ENCODE assay signal across 26 cellular contexts in genomic region chr1:81554534-81554933, GRCh38.
"Had no signal": no experiment of that assay in that cellular context is flagged by ENCODE, and none has a peak within 500 bp of the region (broad histone marks: within the 10 kb centered on the region; RNA-seq: fewer than 3 reads in every experiment).

No MANE protein-coding gene starts in this region.

- H3K9me3 Mint-ChIP-seq: dendritic cell treated with granulocyte-macrophage colony-stimulating factor and Interleukin-4, amounts not matched to agents 40 ng/mL and 50 ng/mL, for 4 days; endodermal cell; stimulated activated naive B cell treated with anti-CD40 and anti-IgM and Interleukin-4, amounts not matched to agents 10 μg/mL and 1 μg/mL and 100 μg/mL, for 72 hours; stimulated activated naive CD8-positive, alpha-beta T cell treated with anti-CD3 and anti-CD28 coated beads, Interleukin-15, Interleukin-2, amounts not matched to agents 100 ng/mL and 50 ng/mL, for 24 hours had no signal

- H3K9ac ChIP-seq: parathyroid adenoma had no signal

- H3K27ac Mint-ChIP-seq: dendritic cell treated with granulocyte-macrophage colony-stimulating factor and Interleukin-4, amounts not matched to agents 40 ng/mL and 50 ng/mL, for 4 days; endodermal cell; naive thymus-derived CD8-positive, alpha-beta T cell; progenitor cell of endocrine pancreas; stimulated activated naive B cell treated with anti-CD40 and anti-IgM and Interleukin-4, amounts not matched to agents 10 μg/mL and 1 μg/mL and 100 μg/mL, for 72 hours; stimulated activated naive CD8-positive, alpha-beta T cell treated with anti-CD3 and anti-CD28 coated beads, Interleukin-15, Interleukin-2, amounts not matched to agents 100 ng/mL and 50 ng/mL, for 24 hours had no signal

- H3K36me3 Mint-ChIP-seq: naive thymus-derived CD8-positive, alpha-beta T cell; stimulated activated naive B cell treated with anti-CD40 and anti-IgM and Interleukin-4, amounts not matched to agents 10 μg/mL and 1 μg/mL and 100 μg/mL, for 72 hours had no signal

- DNase-seq: colonic mucosa; effector CD8-positive, alpha-beta T cell; endodermal cell; esophagus squamous epithelium; foreskin melanocyte; glutamatergic neuron; heart right ventricle; hippocampal formation; left colon; left ventricle myocardium superior; lower lobe of right lung; naive thymus-derived CD8-positive, alpha-beta T cell; right lobe of liver; small intestine; stimulated activated CD4-positive, alpha-beta T cell treated with anti-CD3 and anti-CD28 coated beads, Interleukin-15, amount 100 ng/mL, for 24 hours; stimulated activated CD4-positive, alpha-beta T cell treated with anti-CD3 and anti-CD28 coated beads, Interleukin-2, amount 100 ng/mL, for 48 hours; stimulated activated naive B cell treated with anti-CD40 and anti-IgM and Interleukin-4, amounts not matched to agents 10 μg/mL and 1 μg/mL and 100 μg/mL, for 72 hours; upper lobe of right lung; uterus had no signal

- H3K4me3 Mint-ChIP-seq: dendritic cell treated with granulocyte-macrophage colony-stimulating factor and Interleukin-4, amounts not matched to agents 40 ng/mL and 50 ng/mL, for 4 days; endodermal cell; naive thymus-derived CD8-positive, alpha-beta T cell; neural crest cell; stimulated activated naive B cell treated with anti-CD40 and anti-IgM and Interleukin-4, amounts not matched to agents 10 μg/mL and 1 μg/mL and 100 μg/mL, for 72 hours; stimulated activated naive CD8-positive, alpha-beta T cell treated with anti-CD3 and anti-CD28 coated beads, Interleukin-15, Interleukin-2, amounts not matched to agents 100 ng/mL and 50 ng/mL, for 24 hours had no signal

- H3K4me3 ChIP-seq: colonic mucosa, esophagus squamous epithelium, heart right ventricle, lower lobe of right lung, right lobe of liver, thoracic aorta, tibial nerve, upper lobe of right lung, uterus had no signal

- H3K36me3 ChIP-seq: colonic mucosa, esophagus squamous epithelium, heart right ventricle, lower lobe of right lung, right lobe of liver, thoracic aorta, tibial nerve, upper lobe of right lung, uterus had no signal

- H3K4me1 ChIP-seq: colonic mucosa, parathyroid adenoma, right lobe of liver, tibial nerve, uterus had no signal

- H2AFZ ChIP-seq: parathyroid adenoma had no signal

- H3K27ac ChIP-seq: colonic mucosa, esophagus squamous epithelium, heart right ventricle, lower lobe of right lung, parathyroid adenoma, right lobe of liver, thoracic aorta, tibial nerve, upper lobe of right lung, uterus had no signal

- H3K79me2 ChIP-seq: parathyroid adenoma had no signal

- H3K9me3 ChIP-seq: colonic mucosa, esophagus squamous epithelium, heart right ventricle, lower lobe of right lung, right lobe of liver, thoracic aorta, tibial nerve, upper lobe of right lung, uterus had no signal

- H3K4me1 Mint-ChIP-seq: naive thymus-derived CD8-positive, alpha-beta T cell; stimulated activated naive B cell treated with anti-CD40 and anti-IgM and Interleukin-4, amounts not matched to agents 10 μg/mL and 1 μg/mL and 100 μg/mL, for 72 hours had no signal

- H3K27me3 Mint-ChIP-seq: dendritic cell treated with granulocyte-macrophage colony-stimulating factor and Interleukin-4, amounts not matched to agents 40 ng/mL and 50 ng/mL, for 4 days; naive thymus-derived CD8-positive, alpha-beta T cell; progenitor cell of endocrine pancreas; stimulated activated naive B cell treated with anti-CD40 and anti-IgM and Interleukin-4, amounts not matched to agents 10 μg/mL and 1 μg/mL and 100 μg/mL, for 72 hours; stimulated activated naive CD8-positive, alpha-beta T cell treated with anti-CD3 and anti-CD28 coated beads, Interleukin-15, Interleukin-2, amounts not matched to agents 100 ng/mL and 50 ng/mL, for 24 hours had no signal

- H3K27me3 ChIP-seq: colonic mucosa, esophagus squamous epithelium, heart right ventricle, right lobe of liver, tibial nerve, upper lobe of right lung, uterus had no signal
